25 cellular contexts compared by ENCODE assay signal in genomic region chr5:180974612-180975315, GRCh38. TPM values are rescaled to one million over a fixed set of nuclear protein-coding genes. Genes with fewer than 3 reads are reported as not detected.
DNase-seq lines count a peak whose midpoint lies in the region; ATAC-seq lines count a peak whose summit lies in the region.
"Had no signal": no experiment of that assay in that cellular context is flagged by ENCODE, and none has a peak within 500 bp of the region (broad histone marks: within the 10 kb centered on the region; RNA-seq: fewer than 3 reads in every experiment).

No MANE protein-coding gene starts in this region.

- no peaks in the 10 kb centered on the region for H3K27me3 Mint-ChIP-seq in activated CD8-positive, alpha-beta T cell treated with anti-CD3 and anti-CD28 coated beads, Interleukin-2, amount 10 ng/mL, durations not matched to agents 7 days and 5 days (ENCODE audit: low read depth)
- H3K27me3 Mint-ChIP-seq: activated naive CD4-positive, alpha-beta T cell treated with anti-CD3 and anti-CD28 coated beads, Interleukin-2, amount 50 U/mL, for 24 hours; CD8-positive, alpha-beta memory T cell had no signal

- H3K27ac Mint-ChIP-seq in activated CD8-positive, alpha-beta T cell treated with anti-CD3 and anti-CD28 coated beads, Interleukin-2, amount 10 ng/mL, durations not matched to agents 7 days and 5 days = no peak overlapping the region
- H3K27ac Mint-ChIP-seq: activated naive CD4-positive, alpha-beta T cell treated with anti-CD3 and anti-CD28 coated beads, Interleukin-2, amount 50 U/mL, for 24 hours; CD8-positive, alpha-beta memory T cell; T-cell had no signal

- no peaks in the 10 kb centered on the region for H3K27me3 ChIP-seq in BLaER1
- H3K27me3 ChIP-seq: body of pancreas, gastrocnemius medialis, right lobe of liver, vagina had no signal

- peaks cover 11% of the 10 kb centered on the region for H3K4me1 ChIP-seq in BLaER1
- H3K4me1 ChIP-seq: gastrocnemius medialis, right lobe of liver, vagina had no signal

- peak; percentile 16 for ATAC-seq in GM18909 (IDR thresholded peaks at IDR 0.05; ENCODE audit: poor library complexity, unreplicated experiment)
- peak; percentile 24 for ATAC-seq in GM21825 (IDR thresholded peaks at IDR 0.05; ENCODE audit: unreplicated experiment)
- ATAC-seq in HG03460 (IDR thresholded peaks at IDR 0.05; ENCODE audit: unreplicated experiment) = peak; percentile 8
- ATAC-seq in GM19395 (IDR thresholded peaks at IDR 0.05; ENCODE audit: unreplicated experiment) = no peak
- no peak for ATAC-seq in HG02798 (IDR thresholded peaks at IDR 0.05; ENCODE audit: poor library complexity, unreplicated experiment)
- ATAC-seq in activated CD8-positive, alpha-beta T cell treated with anti-CD3 and anti-CD28 coated beads, Interleukin-2, amount 10 ng/mL, durations not matched to agents 7 days and 5 days = no peak
- ATAC-seq: body of pancreas, gastrocnemius medialis, HepG2, right lobe of liver had no signal

- POLR2A ChIA-PET in activated CD8-positive, alpha-beta T cell treated with anti-CD3 and anti-CD28 coated beads, Interleukin-2, amount 10 ng/mL, durations not matched to agents 7 days and 5 days (lab: Charles Lee) = no interaction called here

- peaks cover 5% of the 10 kb centered on the region for H3K4me1 Mint-ChIP-seq in activated CD8-positive, alpha-beta T cell treated with anti-CD3 and anti-CD28 coated beads, Interleukin-2, amount 10 ng/mL, durations not matched to agents 7 days and 5 days (ENCODE audit: low read depth)
- H3K4me1 Mint-ChIP-seq: CD8-positive, alpha-beta memory T cell had no signal

- no peak for DNase-seq in NCI-H2107 (lab: John Stamatoyannopoulos, UW)
- DNase-seq in activated CD8-positive, alpha-beta T cell treated with anti-CD3 and anti-CD28 coated beads, Interleukin-2, amount 10 ng/mL, durations not matched to agents 7 days and 5 days = no peak
- DNase-seq: activated CD4-positive, alpha-beta T cell treated with anti-CD3 and anti-CD28 coated beads, Interleukin-2, amount 50 U/mL, for 4 hours; activated T-cell treated with anti-CD3 and anti-CD28 coated beads, Interleukin-2, amount 50 U/mL, for 1 hour; body of pancreas; CD8-positive, alpha-beta memory T cell; cortex of kidney; gastrocnemius medialis; NCI-H345; occipital lobe; right lobe of liver; substantia nigra had no signal

- no peaks in the 10 kb centered on the region; the same call in 1 of the 2 replicates for H3K9me3 ChIP-seq in BLaER1
- H3K9me3 ChIP-seq: body of pancreas, gastrocnemius medialis, right lobe of liver, vagina had no signal

- H4K20me1 ChIP-seq in BLaER1 = no peaks in the 10 kb centered on the region

- peak overlapping the region; percentile 31 for H3K4me2 ChIP-seq in BLaER1

- no peaks in the 10 kb centered on the region for H3K36me3 Mint-ChIP-seq in activated CD8-positive, alpha-beta T cell treated with anti-CD3 and anti-CD28 coated beads, Interleukin-2, amount 10 ng/mL, durations not matched to agents 7 days and 5 days (ENCODE audit: low read depth)
- H3K36me3 Mint-ChIP-seq: activated naive CD4-positive, alpha-beta T cell treated with anti-CD3 and anti-CD28 coated beads, Interleukin-2, amount 50 U/mL, for 24 hours; CD8-positive, alpha-beta memory T cell; T-cell had no signal

- no peaks in the 10 kb centered on the region for H3K9me3 Mint-ChIP-seq in activated CD8-positive, alpha-beta T cell treated with anti-CD3 and anti-CD28 coated beads, Interleukin-2, amount 10 ng/mL, durations not matched to agents 7 days and 5 days (ENCODE audit: insufficient read depth)
- H3K9me3 Mint-ChIP-seq: activated naive CD4-positive, alpha-beta T cell treated with anti-CD3 and anti-CD28 coated beads, Interleukin-2, amount 50 U/mL, for 24 hours; T-cell had no signal

- H3K9ac ChIP-seq in BLaER1 = no peak overlapping the region

- no peak overlapping the region for H3K4me3 Mint-ChIP-seq in activated CD8-positive, alpha-beta T cell treated with anti-CD3 and anti-CD28 coated beads, Interleukin-2, amount 10 ng/mL, durations not matched to agents 7 days and 5 days
- H3K4me3 Mint-ChIP-seq: activated naive CD4-positive, alpha-beta T cell treated with anti-CD3 and anti-CD28 coated beads, Interleukin-2, amount 50 U/mL, for 24 hours; CD8-positive, alpha-beta memory T cell; T-cell had no signal

- no peak overlapping the region for H3K27ac ChIP-seq in BLaER1
- H3K27ac ChIP-seq: body of pancreas, epithelial cell of prostate, gastrocnemius medialis, right lobe of liver, vagina had no signal

- CTCF ChIA-PET in activated CD8-positive, alpha-beta T cell treated with anti-CD3 and anti-CD28 coated beads, Interleukin-2, amount 10 ng/mL, durations not matched to agents 7 days and 5 days (lab: Charles Lee) = no interaction called here

- H3K4me3 ChIP-seq in BLaER1 = no peak overlapping the region
- H3K4me3 ChIP-seq: body of pancreas, gastrocnemius medialis, right lobe of liver, vagina had no signal

- H3K36me3 ChIP-seq in BLaER1 = no peaks in the 10 kb centered on the region
- H3K36me3 ChIP-seq: gastrocnemius medialis, right lobe of liver, vagina had no signal

RNA-seq across cellular contexts. Expression of gene BTNL3, which starts 13.9 kb away (rescaled TPM):
- not detected for total RNA-seq in activated CD8-positive, alpha-beta T cell treated with anti-CD3 and anti-CD28 coated beads, Interleukin-2, amount 10 ng/mL, durations not matched to agents 7 days and 5 days
- total RNA-seq: CD8-positive, alpha-beta memory T cell; Daoy; HepG2; MCF 10A; occipital lobe; right lobe of liver; T-cell; vagina had no signal

Comparison
In these comparisons a context has a peak if more than half of its experiments do, and no peak if none do; other contexts are left out.
1. ATAC-seq: peak in GM18909 (single experiment), GM21825 (single experiment) and HG03460 (single experiment); none in GM19395 (single experiment), HG02798 (single experiment) and activated CD8-positive, alpha-beta T cell treated with anti-CD3 and anti-CD28 coated beads, Interleukin-2, amount 10 ng/mL, durations not matched to agents 7 days and 5 days (single experiment).